Comparison of ENCODE assay signal across 12 cellular contexts in the genomic region with DNA sequence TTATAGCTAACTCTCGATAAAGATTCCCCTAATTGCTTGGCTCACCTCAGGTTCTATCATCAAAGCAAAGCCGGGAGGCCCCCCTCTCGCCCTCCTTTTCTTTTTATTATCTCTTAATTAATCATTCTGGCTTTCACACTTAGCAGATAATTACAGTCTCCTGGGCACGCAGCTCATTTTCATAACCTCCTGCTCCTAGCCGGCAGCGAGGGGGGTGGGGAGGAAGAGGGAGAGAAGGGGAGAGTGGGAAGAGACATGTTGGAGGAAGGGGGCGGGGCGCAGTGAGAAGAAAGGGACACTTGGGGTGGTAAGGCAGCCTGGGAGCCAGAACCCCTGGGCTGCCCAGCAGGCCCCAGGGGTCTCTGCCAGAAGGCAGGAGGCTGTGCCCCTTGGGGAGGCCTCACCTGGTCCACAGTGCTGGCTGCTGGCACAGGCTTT. TPM values are rescaled to one million over a fixed set of nuclear protein-coding genes. Genes with fewer than 3 reads are reported as not detected.
DNase-seq lines count a peak whose midpoint lies in the region; ATAC-seq and TF ChIP-seq lines count a peak whose summit lies in the region.
"Had no signal": no experiment of that assay in that cellular context is flagged by ENCODE, and none has a peak within 500 bp of the region (broad histone marks: within the 10 kb centered on the region; RNA-seq: fewer than 3 reads in every experiment).

No MANE protein-coding gene starts in this region.

- H3K36me3 ChIP-seq in Panc1 (ENCODE audit: control insufficient read depth, insufficient read depth, low read length) = peaks cover 4% of the 10 kb centered on the region; the same call in 1 of the 2 replicates
- no peaks in the 10 kb centered on the region for H3K36me3 ChIP-seq in left ventricle myocardium inferior
- no peaks in the 10 kb centered on the region for H3K36me3 ChIP-seq in prostate gland

- BruUV-seq in Panc1 (replicated peaks; lab: Mats Ljungman, UMichigan) = no TSS peak

- H3K9me3 ChIP-seq in Panc1 (ENCODE audit: control insufficient read depth, insufficient read depth, low read depth, low read length) (no peaks in the 10 kb centered on the region), left ventricle myocardium inferior (replicated peaks) (no peaks in the 10 kb centered on the region), prostate gland (no peaks in the 10 kb centered on the region)
- H3K9me3 ChIP-seq: SJSA1 had no signal

- ATAC-seq in Panc1 (no peak), HG03095 (IDR thresholded peaks at IDR 0.05; ENCODE audit: unreplicated experiment) (no peak)
- ATAC-seq: activated naive CD4-positive, alpha-beta T cell treated with anti-CD3 and anti-CD28 coated beads, Interleukin-2, amount 50 U/mL, for 72 hours had no signal

- H3K4me3 ChIP-seq in Panc1 (ENCODE audit: low read depth in 2 of 2, low read length in 2 of 2) (no peak overlapping the region), left ventricle myocardium inferior (peak overlapping the region; percentile 4), prostate gland (no peak overlapping the region)
- H3K4me3 ChIP-seq: SJSA1 had no signal

- WGBS in prostate gland = 35% methylated on average over 8 of the region's 8 CpGs

- in situ Hi-C loops in Panc1 (cut with HindIII; ENCODE audit: low pct_unique_long_range_greater_than_20kb, low sequenced_read_pairs) = no loop called here

- peak; percentile 71 for DNase-seq in COR-L47 (lab: John Stamatoyannopoulos, UW)
- no peak for DNase-seq in Panc1 (ENCODE audit: low read depth, low spot score)
- no peak for DNase-seq in left ventricle myocardium inferior
- DNase-seq in prostate gland (ENCODE audit: low spot score) = no peak
- DNase-seq in MV-4-11 (lab: John Stamatoyannopoulos, UW) = no peak
- DNase-seq in globus pallidus (ENCODE audit: low spot score) = no peak
- DNase-seq in hepatic stellate cell (ENCODE audit: low spot score) = no peak
- DNase-seq: NCI-H2171 had no signal

- H3K4me1 ChIP-seq in Panc1 (ENCODE audit: control insufficient read depth, insufficient read depth, low read length) (peaks cover 100% of the 10 kb centered on the region), left ventricle myocardium inferior (peaks cover 97% of the 10 kb centered on the region), prostate gland (replicated peaks) (no peaks in the 10 kb centered on the region)

- intact Hi-C loops in Panc1 (cut with micrococcal nuclease; ENCODE audit: unreplicated experiment) = no loop called here
- intact Hi-C loops in left ventricle myocardium inferior (cut with micrococcal nuclease) = no loop called here
- intact Hi-C loops in prostate gland (cut with DNase I) = no loop called here

- TF ChIP-seq POLR2A in prostate gland (IDR thresholded peaks at IDR 0.05) = no peak

- POLR2A ChIA-PET in Panc1 (lab: Charles Lee) = no interaction called here

- H3K27me3 ChIP-seq in Panc1 (ENCODE audit: control insufficient read depth, insufficient read depth, low read length) = no peaks in the 10 kb centered on the region
- H3K27me3 ChIP-seq in left ventricle myocardium inferior (ENCODE audit: low read depth) = no peaks in the 10 kb centered on the region
- no peaks in the 10 kb centered on the region for H3K27me3 ChIP-seq in prostate gland (replicated peaks; ENCODE audit: insufficient read depth)
- H3K27me3 ChIP-seq: SJSA1 had no signal

- H3K27ac ChIP-seq in Panc1 (ENCODE audit: low read length) (peak overlapping the region; percentile 100), left ventricle myocardium inferior (replicated peaks) (peak overlapping the region; percentile 89), prostate gland (peak overlapping the region; percentile 70 to 82)
- H3K27ac ChIP-seq: KMS-11 had no signal

- TF ChIP-seq CTCF in Panc1 (IDR thresholded peaks at IDR 0.05) (no peak), left ventricle myocardium inferior (IDR thresholded peaks at IDR 0.05; ENCODE audit: borderline replicate concordance) (no peak), prostate gland (IDR thresholded peaks at IDR 0.05) (no peak)

- CTCF ChIA-PET in Panc1 (lab: Charles Lee) = interaction anchor here (0.7 to 1.3 kb wide), 3 partner anchors 16 to 1146 kb away, joined by 3 read pairs; no protein-coding TSS in a partner anchor

RNA-seq across cellular contexts. Expression of gene KIRREL1, which starts 14.5 kb away (rescaled TPM):
- total RNA-seq in Panc1 (2021; ENCODE audit: unreplicated experiment) (145 TPM), left ventricle myocardium inferior (7.3 TPM), prostate gland (10 to 100 TPM; 18.6 to 50.2 TPM)
- polyA plus RNA-seq in Panc1 (2012; ENCODE audit: insufficient read length) = 95.3 TPM
